Comparison of ENCODE assay signal across 26 cellular contexts in genomic region chr9:135692410-135692809, GRCh38. TPM values are rescaled to one million over a fixed set of nuclear protein-coding genes. Genes with fewer than 3 reads are reported as not detected.
A peak's percentile ranks its signal among the peaks of the same experiment; 100 is the strongest.
DNase-seq lines count a peak whose midpoint lies in the region; ATAC-seq, FAIRE-seq and TF ChIP-seq lines count a peak whose summit lies in the region.
"Had no signal": no experiment of that assay in that cellular context is flagged by ENCODE, and none has a peak within 500 bp of the region (broad histone marks: within the 10 kb centered on the region; RNA-seq: fewer than 3 reads in every experiment).

No MANE protein-coding gene starts in this region.

- H3K27ac ChIP-seq in RWPE2 (ENCODE audit: poor library complexity, severe bottlenecking) = no peak overlapping the region
- H3K27ac ChIP-seq in dorsolateral prefrontal cortex = peak overlapping the region in 51 of 59 donors; percentile 28 to 95 (median 79)
- H3K27ac ChIP-seq in heart right ventricle = no peak overlapping the region
- no peak overlapping the region for H3K27ac ChIP-seq in tibial nerve
- H3K27ac ChIP-seq: heart left ventricle had no signal

- TF ChIP-seq CTCF in RWPE2 (IDR thresholded peaks at IDR 0.05; ENCODE audit: poor library complexity, severe bottlenecking) (no peak), dorsolateral prefrontal cortex (IDR thresholded peaks at IDR 0.05 in 54 of 56, conservative IDR thresholded peaks at IDR 0.05 in 2 of 56; ENCODE audit: low read depth in 1 of 56, partially characterized antibody in 56 of 56) (no peak), heart right ventricle (IDR thresholded peaks at IDR 0.05) (no peak), tibial nerve (IDR thresholded peaks at IDR 0.05) (no peak), D721Med (IDR thresholded peaks at IDR 0.05; ENCODE audit: insufficient read depth, missing control alignments) (no peak)

- FAIRE-seq in D721Med (lab: Jason Lieb, UNC) = no peak
- FAIRE-seq: GM12891 had no signal

- H3K36me3 ChIP-seq in RWPE2 (ENCODE audit: low read depth) (no peaks in the 10 kb centered on the region), heart right ventricle (no peaks in the 10 kb centered on the region), tibial nerve (no peaks in the 10 kb centered on the region)
- H3K36me3 ChIP-seq: heart left ventricle had no signal

- no peak for TF ChIP-seq POLR2A in tibial nerve (IDR thresholded peaks at IDR 0.05)

- no peak for TF ChIP-seq EP300 in tibial nerve (IDR thresholded peaks at IDR 0.05)

- H3K4me3 ChIP-seq in RWPE2 (ENCODE audit: severe bottlenecking) (no peak overlapping the region), dorsolateral prefrontal cortex (no peak overlapping the region), heart right ventricle (no peak overlapping the region), tibial nerve (no peak overlapping the region)
- H3K4me3 ChIP-seq: heart left ventricle had no signal

- ATAC-seq in RWPE2 (ENCODE audit: low read depth) = 0 out of 3 replicates have a peak, but pooled peaks have one; percentile 30
- no peak for ATAC-seq in heart right ventricle
- ATAC-seq: heart left ventricle; naive thymus-derived CD4-positive, alpha-beta T cell; Right ventricle myocardium inferior had no signal

- H3K9me3 ChIP-seq in RWPE2 (ENCODE audit: severe bottlenecking) (no peaks in the 10 kb centered on the region), heart right ventricle (no peaks in the 10 kb centered on the region), tibial nerve (no peaks in the 10 kb centered on the region)
- H3K9me3 ChIP-seq: heart left ventricle had no signal

- H3K27me3 ChIP-seq in RWPE2 (ENCODE audit: insufficient read depth, poor library complexity, severe bottlenecking) (no peaks in the 10 kb centered on the region), dorsolateral prefrontal cortex (peaks cover 0 to 2% (median 0%) of the 10 kb centered on the region in 45 donors), heart right ventricle (peaks cover 0 to 26% (median 11%) of the 10 kb centered on the region in 7 donors), tibial nerve (no peaks in the 10 kb centered on the region)

- WGBS in heart right ventricle, 2 donors = 72 to 77% methylated on average over 11 of the region's 11 CpGs
- WGBS in tibial nerve, 2 donors = 42 to 54% methylated on average over 8 to 11 of the region's 11 CpGs

- H3K4me1 ChIP-seq in RWPE2 (ENCODE audit: insufficient read depth, poor library complexity, severe bottlenecking) = no peaks in the 10 kb centered on the region
- H3K4me1 ChIP-seq in heart right ventricle = no peaks in the 10 kb centered on the region
- no peaks in the 10 kb centered on the region for H3K4me1 ChIP-seq in tibial nerve
- H3K4me1 ChIP-seq: heart left ventricle had no signal

- DNase-seq in AG08396 (ENCODE audit: low spot score) = peak; percentile 49
- DNase-seq in RWPE2 (ENCODE audit: low spot score) = no peak
- peak in 9 of 10 donors; percentile 41 to 88 (median 78) for DNase-seq in dorsolateral prefrontal cortex
- peak; percentile 46 for DNase-seq in left kidney (ENCODE audit: low read depth, low spot score)
- no peak for DNase-seq in heart right ventricle
- no peak for DNase-seq in tibial nerve (ENCODE audit: low spot score in 2 of 2)
- DNase-seq in stimulated activated naive CD4-positive, alpha-beta T cell (lab: John Stamatoyannopoulos, UW) = no peak
- DNase-seq in D721Med (ENCODE audit: insufficient read length, low spot score) = no peak
- DNase-seq: activated CD4-positive, alpha-beta T cell treated with anti-CD3 and anti-CD28 coated beads, Interleukin-2, amount 10 ng/mL, durations not matched to agents 7 days and 5 days; activated naive CD4-positive, alpha-beta T cell; CD4-positive, CD25-positive, alpha-beta regulatory T cell; cerebellar nuclear complex; DMS53; heart left ventricle; KBM-7; mesendoderm; MV-4-11; naive thymus-derived CD4-positive, alpha-beta T cell; NCI-H1930; NCI-H446; SW 1271 had no signal

- intact Hi-C loops in dorsolateral prefrontal cortex (cut with DNase I) (loop anchor here (5.0 to 10.0 kb wide), 2 partner anchors 88 to 420 kb away; no protein-coding TSS in a partner anchor), heart right ventricle (cut with DNase I) (no loop called here)

RNA-seq across cellular contexts. Expression of gene SOHLH1, which starts 6.9 kb away (rescaled TPM):
- total RNA-seq in dorsolateral prefrontal cortex (10 to 100 TPM in 119 of 120 experiments, 1 to 10 TPM in 1; 8.7 to 41.6 (median 20.1) TPM), heart right ventricle (not detected), tibial nerve (not detected)
- polyA plus RNA-seq in heart right ventricle = not detected
- total RNA-seq: activated CD4-positive, alpha-beta T cell treated with anti-CD3 and anti-CD28 coated beads, Interleukin-2, amount 10 ng/mL, durations not matched to agents 7 days and 5 days; CD4-positive, CD25-positive, alpha-beta regulatory T cell; heart left ventricle; kidney epithelial cell; naive thymus-derived CD4-positive, alpha-beta T cell; progenitor cell of endocrine pancreas; Right ventricle myocardium inferior; subcutaneous adipose tissue had no signal
- polyA plus RNA-seq: CD4-positive, CD25-positive, alpha-beta regulatory T cell; heart left ventricle; naive thymus-derived CD4-positive, alpha-beta T cell had no signal

RNA-seq across cellular contexts. Expression of gene KCNT1, which starts 9.6 kb away (rescaled TPM):
- total RNA-seq in dorsolateral prefrontal cortex (100 to 1,000 TPM in 84 of 120 experiments, 10 to 100 TPM in 36; 46.6 to 237 (median 115) TPM), heart right ventricle (10 to 100 TPM in 1 of 10 donors, 1 to 10 TPM in 9; 1.9 to 14.1 (median 4.8) TPM), tibial nerve (under 1 TPM in 2 of 4 donors, not detected in 2; under 0.01 to 0.39 TPM)
- polyA plus RNA-seq in heart right ventricle = 1 to 10 TPM in 1 of 2 donors, under 1 TPM in 1; 0.14 to 3.1 TPM
- total RNA-seq: CD4-positive, CD25-positive, alpha-beta regulatory T cell; kidney epithelial cell; progenitor cell of endocrine pancreas had no signal
- polyA plus RNA-seq: CD4-positive, CD25-positive, alpha-beta regulatory T cell; naive thymus-derived CD4-positive, alpha-beta T cell had no signal

RNA-seq across cellular contexts. Expression of gene LCN9, which starts 29.3 kb away (rescaled TPM):
- total RNA-seq in dorsolateral prefrontal cortex (1 to 10 TPM in 4 of 120 experiments, under 1 TPM in 11, not detected in 105; 0.58 to 2.4 (median 0.77) TPM), heart right ventricle (not detected), tibial nerve (not detected)
- not detected for polyA plus RNA-seq in heart right ventricle
- total RNA-seq: activated CD4-positive, alpha-beta T cell treated with anti-CD3 and anti-CD28 coated beads, Interleukin-2, amount 10 ng/mL, durations not matched to agents 7 days and 5 days; CD4-positive, CD25-positive, alpha-beta regulatory T cell; heart left ventricle; kidney epithelial cell; naive thymus-derived CD4-positive, alpha-beta T cell; Right ventricle myocardium inferior; subcutaneous adipose tissue had no signal
- polyA plus RNA-seq: CD4-positive, CD25-positive, alpha-beta regulatory T cell; heart left ventricle; naive thymus-derived CD4-positive, alpha-beta T cell had no signal

RNA-seq across cellular contexts. Expression of gene GLT6D1, which starts 53.1 kb away (rescaled TPM):
- total RNA-seq in dorsolateral prefrontal cortex (not detected), heart right ventricle (not detected), tibial nerve (not detected)
- polyA plus RNA-seq in heart right ventricle = not detected
- total RNA-seq: activated CD4-positive, alpha-beta T cell treated with anti-CD3 and anti-CD28 coated beads, Interleukin-2, amount 10 ng/mL, durations not matched to agents 7 days and 5 days; CD4-positive, CD25-positive, alpha-beta regulatory T cell; heart left ventricle; kidney epithelial cell; naive thymus-derived CD4-positive, alpha-beta T cell; progenitor cell of endocrine pancreas; Right ventricle myocardium inferior; subcutaneous adipose tissue had no signal
- polyA plus RNA-seq: CD4-positive, CD25-positive, alpha-beta regulatory T cell; heart left ventricle; naive thymus-derived CD4-positive, alpha-beta T cell had no signal

Comparison
In these comparisons a context has a peak if more than half of its experiments do, and no peak if none do; other contexts are left out.
1. DNase-seq: peak in AG08396 (single experiment), dorsolateral prefrontal cortex (9 of 10) and left kidney (single experiment); none in RWPE2 (single experiment), heart right ventricle (0 of 2), tibial nerve (0 of 2), stimulated activated naive CD4-positive, alpha-beta T cell (0 of 6) and D721Med (single experiment).
2. H3K27ac ChIP-seq: peak in dorsolateral prefrontal cortex (51 of 59); none in RWPE2 (single experiment), heart right ventricle (0 of 10) and tibial nerve (0 of 4).
3. RNA of gene SOHLH1, which starts 6.9 kb away (total RNA-seq): 8.7 to 41.6 TPM in dorsolateral prefrontal cortex; not detected in heart right ventricle and not detected in tibial nerve; every median in the first group is over 4 times any median in the second.
4. intact Hi-C loops: an anchor here in dorsolateral prefrontal cortex (5.0 to 10.0 kb wide); none called in heart right ventricle.